10 cellular contexts compared by ENCODE assay signal in the genomic region with DNA sequence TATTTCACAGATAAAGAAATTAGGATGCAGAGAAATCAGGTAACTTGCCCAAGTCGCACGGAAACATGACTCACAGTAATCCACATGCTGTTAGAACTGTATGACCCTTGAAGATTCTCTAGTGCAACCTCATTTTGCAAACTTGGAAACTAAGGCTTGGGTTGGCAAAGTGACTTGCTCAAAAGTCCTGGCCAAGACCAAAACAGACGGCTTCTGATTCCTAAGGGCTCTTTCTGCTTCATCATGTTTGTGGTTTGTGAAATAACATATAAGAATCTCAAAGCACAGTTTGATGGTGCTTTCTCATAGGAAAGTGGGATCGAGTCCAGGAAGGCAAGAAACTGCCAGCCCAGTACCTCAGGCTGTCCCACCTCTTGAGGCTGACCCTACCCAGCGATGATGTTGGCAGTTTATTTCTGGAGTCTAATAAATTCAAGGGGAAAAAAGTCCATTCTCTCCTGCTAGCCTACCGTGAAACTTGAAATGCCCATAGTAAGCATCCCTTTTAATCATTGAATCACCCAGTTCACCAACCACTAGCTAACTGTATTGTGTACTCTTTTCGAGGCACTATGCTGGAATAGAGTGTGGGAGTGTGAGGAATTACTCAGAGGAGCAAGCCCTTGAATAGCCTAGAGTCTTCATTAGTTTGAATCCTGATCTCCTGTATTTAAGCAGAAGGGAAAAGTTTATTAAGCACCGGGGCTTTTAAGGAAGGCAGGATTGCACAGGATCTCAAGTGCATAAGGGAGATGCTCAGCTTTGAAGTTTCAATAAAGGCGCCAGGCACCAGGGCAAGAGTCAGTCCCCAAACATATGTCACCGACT. TPM values are rescaled to one million over a fixed set of nuclear protein-coding genes. Genes with fewer than 3 reads are reported as not detected.
A peak's percentile ranks its signal among the peaks of the same experiment; 100 is the strongest.
DNase-seq lines count a peak whose midpoint lies in the region; ATAC-seq and TF ChIP-seq lines count a peak whose summit lies in the region.
"Had no signal": no experiment of that assay in that cellular context is flagged by ENCODE, and none has a peak within 500 bp of the region (broad histone marks: within the 10 kb centered on the region; RNA-seq: fewer than 3 reads in every experiment).

No MANE protein-coding gene starts in this region.

- ATAC-seq in GM21737 (IDR thresholded peaks at IDR 0.05; ENCODE audit: unreplicated experiment): no peak

- CTCF ChIA-PET in AG04449 (lab: Yijun Ruan, JAX): interaction anchor here (0.7 to 14.2 kb wide), 45 partner anchors 11 to 835 kb away, joined by 3 to 386 read pairs (median 5); partner anchors contain the start of genes CAPSL, IL7R and SPEF2

- intact Hi-C loops in head of caudate nucleus (cut with DNase I): loop anchor here (5.0 to 10.0 kb wide), 3 partner anchors 147 to 840 kb away; no protein-coding TSS in a partner anchor

- WGBS in endodermal cell (ENCODE audit: insufficient coverage in 1 of 2, insufficient read length in 1 of 2), 2 experiments: 77 to 79% methylated on average over 6 to 10 of the region's 10 CpGs

- TF ChIP-seq CTCF in AG04449 (IDR thresholded peaks at IDR 0.05; ENCODE audit: insufficient read depth, low read length, missing control alignments) (no peak), WI38 (IDR thresholded peaks at IDR 0.05; ENCODE audit: low read depth, low read length) (no peak), foreskin fibroblast (IDR thresholded peaks at IDR 0.05; ENCODE audit: low read depth, low read length) (no peak), endodermal cell (conservative IDR thresholded peaks at IDR 0.05) (no peak), WERI-Rb-1 (IDR thresholded peaks at IDR 0.05; ENCODE audit: low read depth, low read length) (no peak)

- H3K4me3 Mint-ChIP-seq in endodermal cell: no peak overlapping the region

- H3K27ac Mint-ChIP-seq in endodermal cell: no peak overlapping the region

- no peak overlapping the region for H3K27ac ChIP-seq in endodermal cell (ENCODE audit: low read depth, low read length)
- H3K27ac ChIP-seq in WERI-Rb-1: no peak overlapping the region

- H3K4me1 Mint-ChIP-seq in endodermal cell: peaks cover 7% of the 10 kb centered on the region

- H3K36me3 Mint-ChIP-seq in endodermal cell (ENCODE audit: low read depth): no peaks in the 10 kb centered on the region

- DNase-seq in AG04449 (ENCODE audit: low read depth, low spot score): peak; percentile 77
- DNase-seq in GM03348 (ENCODE audit: low spot score): peak; percentile 64
- peak; percentile 70 to 73 for DNase-seq in foreskin fibroblast
- no peak for DNase-seq in endodermal cell
- no peak for DNase-seq in head of caudate nucleus
- DNase-seq in WERI-Rb-1: no peak
- DNase-seq: NCI-H187 treated with DMSO at 0.1 percent for 48 hours had no signal

- H3K36me3 ChIP-seq in endodermal cell (ENCODE audit: control insufficient read depth, insufficient read depth, low read length) (no peaks in the 10 kb centered on the region), WERI-Rb-1 (no peaks in the 10 kb centered on the region)

- H3K9me3 Mint-ChIP-seq in endodermal cell: peaks cover 4% of the 10 kb centered on the region

- H3K27me3 ChIP-seq in endodermal cell (ENCODE audit: control insufficient read depth, insufficient read depth, low read length, poor library complexity, severe bottlenecking) (peaks cover 62% of the 10 kb centered on the region), WERI-Rb-1 (ENCODE audit: insufficient read depth, low read depth, severe bottlenecking) (peaks cover 96% of the 10 kb centered on the region)

- no peaks in the 10 kb centered on the region for H3K9me3 ChIP-seq in endodermal cell (ENCODE audit: control insufficient read depth, low read length)
- no peaks in the 10 kb centered on the region for H3K9me3 ChIP-seq in WERI-Rb-1 (ENCODE audit: severe bottlenecking)

- H3K4me1 ChIP-seq in endodermal cell (ENCODE audit: control insufficient read depth, insufficient read depth, low read length): no peaks in the 10 kb centered on the region

- H3K27me3 Mint-ChIP-seq in endodermal cell (ENCODE audit: insufficient read depth): peaks cover 86% of the 10 kb centered on the region

- no peak overlapping the region for H3K9ac ChIP-seq in endodermal cell (ENCODE audit: extremely low read depth, low read length, poor library complexity, severe bottlenecking)

- H3K4me3 ChIP-seq in AG04449 (ENCODE audit: low read depth, low read length) (peak overlapping the region; percentile 39), WI38 (ENCODE audit: low read depth, low read length) (0 out of 2 replicates have a peak overlapping the region, but pooled peaks have one; percentile 31), foreskin fibroblast (ENCODE audit: low read depth in 1 of 2, low read length in 2 of 2) (peak overlapping the region in 1 of 2 donors; percentile 36), endodermal cell (ENCODE audit: low read length) (no peak overlapping the region), WERI-Rb-1 (ENCODE audit: low read depth, low read length) (no peak overlapping the region)

- POLR2A ChIA-PET in AG04449 (lab: Yijun Ruan, JAX): interaction anchor here (0.7 kb wide), 1 partner anchor 153 kb away, joined by 3 read pairs; no protein-coding TSS in a partner anchor

RNA-seq across cellular contexts. Expression of gene CAPSL, which starts 14.1 kb away (rescaled TPM):
- not detected for total RNA-seq in endodermal cell
- not detected for polyA plus RNA-seq in endodermal cell (2013, experiment 1 of 2)
- not detected for polyA plus RNA-seq in endodermal cell (2013, experiment 2 of 2)
- total RNA-seq: aorta had no signal
- polyA plus RNA-seq: aorta had no signal

Comparison
In these comparisons a context has a peak if more than half of its experiments do, and no peak if none do; other contexts are left out.
1. DNase-seq: peak in AG04449 (single experiment), GM03348 (single experiment) and foreskin fibroblast (2 of 2); none in endodermal cell (single experiment), head of caudate nucleus (0 of 42) and WERI-Rb-1 (single experiment).
2. H3K4me3 ChIP-seq: peak in AG04449 (single experiment) and WI38 (single experiment); none in endodermal cell (single experiment) and WERI-Rb-1 (single experiment).